ENCODE assay signal across 30 cellular contexts in the genomic region with DNA sequence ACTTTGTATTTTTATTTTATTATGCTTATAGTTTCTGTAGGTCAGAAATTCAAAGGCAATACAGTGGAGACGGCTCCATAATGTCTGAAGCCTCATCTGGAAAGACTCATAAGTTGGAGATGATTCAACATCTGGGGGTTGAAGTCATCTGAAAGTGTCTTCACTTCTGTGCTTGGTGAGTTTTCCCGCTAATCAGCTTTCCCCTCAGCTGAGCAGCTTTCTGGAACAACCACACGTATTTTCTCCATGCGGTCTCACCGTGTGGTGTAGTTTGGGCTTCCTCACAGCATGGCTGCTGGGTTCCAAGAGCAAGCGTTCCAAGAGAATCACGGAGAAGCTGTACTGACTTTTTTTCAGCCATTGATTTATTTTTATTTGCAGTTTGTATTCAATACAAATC. TPM values are rescaled to one million over a fixed set of nuclear protein-coding genes. Genes with fewer than 3 reads are reported as not detected.
"Had no signal": no experiment of that assay in that cellular context is flagged by ENCODE, and none has a peak within 500 bp of the region (broad histone marks: within the 10 kb centered on the region; RNA-seq: fewer than 3 reads in every experiment).

No MANE protein-coding gene starts in this region.

- H3K27me3 Mint-ChIP-seq: memory B cell; naive B cell; progenitor cell of endocrine pancreas; stimulated activated naive B cell treated with anti-CD40 and anti-IgM and Interleukin-4, amounts not matched to agents 10 μg/mL and 1 μg/mL and 100 μg/mL, for 72 hours; stimulated activated naive CD8-positive, alpha-beta T cell treated with anti-CD3 and anti-CD28 coated beads, Interleukin-15, amount 100 ng/mL, for 72 hours had no signal

- H3K9me3 ChIP-seq: esophagus muscularis mucosa, lower lobe of right lung, pancreas, spleen, testis, upper lobe of right lung, vagina had no signal

- DNase-seq: cortex of kidney; dorsolateral prefrontal cortex; effector memory CD4-positive, alpha-beta T cell; kidney; left cardiac atrium; left ventricle myocardium inferior; lower lobe of right lung; midbrain; naive B cell; occipital lobe; pancreas; spleen; stimulated activated CD4-positive, alpha-beta T cell treated with anti-CD3 and anti-CD28 coated beads, Interleukin-15, amount 100 ng/mL, for 24 hours; stimulated activated CD4-positive, alpha-beta T cell treated with anti-CD3 and anti-CD28 coated beads, Interleukin-1b, Interleukin-23, amount 100 ng/mL, for 48 hours; stimulated activated CD4-positive, alpha-beta T cell treated with anti-CD3 and anti-CD28 coated beads, Interleukin-4, amount 100 ng/mL, for 24 hours; stimulated activated naive B cell treated with anti-CD40 and anti-IgM and Interleukin-4, amounts not matched to agents 10 μg/mL and 1 μg/mL and 100 μg/mL, for 72 hours; stimulated activated naive CD8-positive, alpha-beta T cell treated with anti-CD3 and anti-CD28 coated beads, Interleukin-15, amount 100 ng/mL, for 72 hours; testis had no signal

- H3K27me3 ChIP-seq: dorsolateral prefrontal cortex, esophagus muscularis mucosa, foreskin keratinocyte, hepatocyte, pancreas, spleen, testis, tibial nerve, upper lobe of right lung, vagina had no signal

- H3K27ac ChIP-seq: dorsolateral prefrontal cortex, epithelial cell of prostate, esophagus muscularis mucosa, foreskin keratinocyte, hepatocyte, left ventricle myocardium inferior, lower lobe of right lung, pancreas, spleen, testis, tibial nerve, upper lobe of right lung, vagina had no signal

- H2AFZ ChIP-seq: hepatocyte had no signal

- H3K79me2 ChIP-seq: hepatocyte had no signal

- H3K4me2 ChIP-seq: hepatocyte had no signal

- H3K4me3 ChIP-seq: dorsolateral prefrontal cortex, esophagus muscularis mucosa, hepatocyte, left ventricle myocardium inferior, lower lobe of right lung, pancreas, spleen, testis, tibial nerve, upper lobe of right lung, vagina had no signal

- FAIRE-seq: endometrium, kidney, pancreas had no signal

- H3K4me1 Mint-ChIP-seq: memory B cell; naive B cell; stimulated activated naive B cell treated with anti-CD40 and anti-IgM and Interleukin-4, amounts not matched to agents 10 μg/mL and 1 μg/mL and 100 μg/mL, for 72 hours had no signal

- ATAC-seq: foreskin keratinocyte; left cardiac atrium; lower lobe of right lung; sciatic nerve; stimulated activated naive B cell treated with anti-CD40 and anti-IgM and Interleukin-4, amounts not matched to agents 10 μg/mL and 1 μg/mL and 100 μg/mL, for 72 hours; stimulated activated naive CD8-positive, alpha-beta T cell treated with anti-CD3 and anti-CD28 coated beads, Interleukin-15, amount 100 ng/mL, for 72 hours; upper lobe of right lung had no signal

- H3K9me3 Mint-ChIP-seq: memory B cell; naive B cell; nephron; stimulated activated naive B cell treated with anti-CD40 and anti-IgM and Interleukin-4, amounts not matched to agents 10 μg/mL and 1 μg/mL and 100 μg/mL, for 72 hours; stimulated activated naive CD8-positive, alpha-beta T cell treated with anti-CD3 and anti-CD28 coated beads, Interleukin-15, amount 100 ng/mL, for 72 hours had no signal

- H3K36me3 Mint-ChIP-seq: memory B cell; naive B cell; stimulated activated naive B cell treated with anti-CD40 and anti-IgM and Interleukin-4, amounts not matched to agents 10 μg/mL and 1 μg/mL and 100 μg/mL, for 72 hours had no signal

- H3K36me3 ChIP-seq: esophagus muscularis mucosa, left ventricle myocardium inferior, lower lobe of right lung, pancreas, spleen, tibial nerve, upper lobe of right lung, vagina had no signal

- H3K27ac Mint-ChIP-seq: memory B cell; naive B cell; progenitor cell of endocrine pancreas; stimulated activated naive B cell treated with anti-CD40 and anti-IgM and Interleukin-4, amounts not matched to agents 10 μg/mL and 1 μg/mL and 100 μg/mL, for 72 hours; stimulated activated naive CD8-positive, alpha-beta T cell treated with anti-CD3 and anti-CD28 coated beads, Interleukin-15, amount 100 ng/mL, for 72 hours had no signal

- H3K4me3 Mint-ChIP-seq: memory B cell; naive B cell; nephron; stimulated activated naive B cell treated with anti-CD40 and anti-IgM and Interleukin-4, amounts not matched to agents 10 μg/mL and 1 μg/mL and 100 μg/mL, for 72 hours; stimulated activated naive CD8-positive, alpha-beta T cell treated with anti-CD3 and anti-CD28 coated beads, Interleukin-15, amount 100 ng/mL, for 72 hours had no signal

- H3K4me1 ChIP-seq: esophagus muscularis mucosa, foreskin keratinocyte, left ventricle myocardium inferior, lower lobe of right lung, spleen, testis, tibial nerve, upper lobe of right lung, vagina had no signal

RNA-seq across cellular contexts. Expression of gene AGMAT, which starts 24.8 kb away (rescaled TPM):
- total RNA-seq: esophagus muscularis mucosa, left ventricle myocardium inferior, lower lobe of right lung, tibial nerve, upper lobe of right lung had no signal
